1 cellular context compared by ENCODE assay signal in the genomic region with DNA sequence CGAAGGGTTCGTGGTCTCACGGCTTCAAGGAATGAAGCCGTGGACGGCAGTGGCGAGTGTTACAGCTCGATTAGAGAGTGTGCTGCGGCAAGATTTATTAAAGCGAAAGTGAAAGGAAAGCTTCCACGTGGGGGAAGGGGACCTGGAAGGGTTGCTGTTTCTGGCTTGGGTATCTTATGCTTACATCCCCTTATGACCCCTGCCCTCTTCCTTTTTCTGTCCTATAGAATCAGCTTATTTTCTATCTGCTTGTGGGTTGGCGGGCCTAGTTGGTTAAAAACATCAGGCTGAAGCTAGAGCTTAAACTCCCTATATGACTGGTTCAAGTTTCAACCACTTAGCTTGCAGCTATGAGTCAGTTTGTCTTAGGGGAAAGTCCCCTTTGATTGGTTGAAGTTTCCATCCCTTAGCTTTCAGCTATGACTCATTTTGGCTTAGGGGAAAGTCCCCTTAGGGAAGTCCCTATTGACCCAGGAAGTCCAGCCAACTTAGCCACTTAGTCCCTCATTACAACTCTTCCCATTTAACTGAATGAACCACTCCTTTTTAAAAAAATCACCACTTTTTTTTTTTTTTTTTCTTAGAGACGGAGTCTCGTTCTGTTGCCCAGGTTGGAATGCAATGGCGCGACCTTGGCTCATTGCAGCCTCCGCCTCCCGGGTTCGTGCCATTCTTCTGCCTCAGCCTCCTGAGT.
TF ChIP-seq lines count a peak whose summit lies in the region.

No MANE protein-coding gene starts in this region.

TF ChIP-seq in IMR-90, 13 proteins besides CTCF, POLR2A, EP300 and RAD21:
- TF ChIP-seq, protein P1, sequence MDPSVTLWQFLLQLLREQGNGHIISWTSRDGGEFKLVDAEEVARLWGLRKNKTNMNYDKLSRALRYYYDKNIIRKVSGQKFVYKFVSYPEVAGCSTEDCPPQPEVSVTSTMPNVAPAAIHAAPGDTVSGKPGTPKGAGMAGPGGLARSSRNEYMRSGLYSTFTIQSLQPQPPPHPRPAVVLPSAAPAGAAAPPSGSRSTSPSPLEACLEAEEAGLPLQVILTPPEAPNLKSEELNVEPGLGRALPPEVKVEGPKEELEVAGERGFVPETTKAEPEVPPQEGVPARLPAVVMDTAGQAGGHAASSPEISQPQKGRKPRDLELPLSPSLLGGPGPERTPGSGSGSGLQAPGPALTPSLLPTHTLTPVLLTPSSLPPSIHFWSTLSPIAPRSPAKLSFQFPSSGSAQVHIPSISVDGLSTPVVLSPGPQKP (IDR thresholded peaks at IDR 0.05; ENCODE audit: borderline replicate concordance, low read depth, low read length): no peak
- no peak for TF ChIP-seq MAFK (IDR thresholded peaks at IDR 0.05; ENCODE audit: low read depth, low read length)
- no peak for TF ChIP-seq CHD1 (IDR thresholded peaks at IDR 0.05; ENCODE audit: low read depth, low read length)
- no peak for TF ChIP-seq MXI1 (IDR thresholded peaks at IDR 0.05; ENCODE audit: borderline replicate concordance, low read depth, low read length)
- no peak for TF ChIP-seq BHLHE40 (IDR thresholded peaks at IDR 0.05; ENCODE audit: low read depth, low read length)
- TF ChIP-seq, protein P2, sequence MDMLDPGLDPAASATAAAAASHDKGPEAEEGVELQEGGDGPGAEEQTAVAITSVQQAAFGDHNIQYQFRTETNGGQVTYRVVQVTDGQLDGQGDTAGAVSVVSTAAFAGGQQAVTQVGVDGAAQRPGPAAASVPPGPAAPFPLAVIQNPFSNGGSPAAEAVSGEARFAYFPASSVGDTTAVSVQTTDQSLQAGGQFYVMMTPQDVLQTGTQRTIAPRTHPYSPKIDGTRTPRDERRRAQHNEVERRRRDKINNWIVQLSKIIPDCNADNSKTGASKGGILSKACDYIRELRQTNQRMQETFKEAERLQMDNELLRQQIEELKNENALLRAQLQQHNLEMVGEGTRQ (IDR thresholded peaks at IDR 0.05; ENCODE audit: low read depth, low read length): no peak
